ENCODE assay signal across 20 cellular contexts in the genomic region with DNA sequence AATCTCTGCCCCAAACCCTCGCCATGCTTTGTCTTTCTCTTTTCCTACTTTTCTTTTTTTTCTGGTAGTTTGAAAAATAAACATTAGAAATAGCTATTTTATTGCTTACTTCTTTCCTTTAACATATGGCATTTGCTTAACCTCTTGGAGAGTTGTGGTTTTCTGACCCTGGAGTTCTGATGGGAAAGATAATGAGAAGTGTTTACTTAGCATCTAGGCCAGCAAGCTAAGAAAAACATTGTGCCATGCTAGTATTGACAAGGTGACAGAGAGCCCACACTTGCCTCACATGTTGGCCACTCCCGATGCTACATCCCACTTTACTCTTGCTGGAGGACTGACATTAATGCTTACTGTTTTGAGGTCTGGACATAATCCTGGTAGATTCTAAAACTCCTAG.
DNase-seq lines count a peak whose midpoint lies in the region; ATAC-seq and TF ChIP-seq lines count a peak whose summit lies in the region.
"Had no signal": no experiment of that assay in that cellular context is flagged by ENCODE, and none has a peak within 500 bp of the region (broad histone marks: within the 10 kb centered on the region; RNA-seq: fewer than 3 reads in every experiment).

No MANE protein-coding gene starts in this region.

- peak overlapping the region; percentile 48 for H3K4me3 ChIP-seq in neural cell (ENCODE audit: low read length)
- H3K4me3 ChIP-seq: smooth muscle cell, suprapubic skin had no signal

- H3K9me3 ChIP-seq in neural cell (ENCODE audit: low read length), result no peaks in the 10 kb centered on the region
- H3K9me3 ChIP-seq: suprapubic skin had no signal

- no peaks in the 10 kb centered on the region for H4K20me1 ChIP-seq in neural cell (ENCODE audit: insufficient read depth)

- peaks cover 8% of the 10 kb centered on the region for H3F3A ChIP-seq in neural cell (ENCODE audit: insufficient read depth, low read length, poor library complexity, severe bottlenecking)

- H3K4me1 Mint-ChIP-seq in activated naive CD8-positive, alpha-beta T cell treated with anti-CD3 and anti-CD28 coated beads, Interleukin-2, amount 50 U/mL, for 24 hours, result no peaks in the 10 kb centered on the region
- H3K4me1 Mint-ChIP-seq: naive B cell had no signal

- no peak for TF ChIP-seq EP300 in neural cell (conservative IDR thresholded peaks at IDR 0.05; ENCODE audit: poor library complexity, severe bottlenecking)

- no peaks in the 10 kb centered on the region for H3K9me2 ChIP-seq in neural cell (ENCODE audit: insufficient read depth, low read length)

- DNase-seq in EH (ENCODE audit: low read depth) (peak; percentile 74), NCI-H187 (lab: John Stamatoyannopoulos, UW) (peak; percentile 71 to 86), activated gamma-delta T cell (lab: John Stamatoyannopoulos, UW) (no peak)
- DNase-seq in activated naive CD4-positive, alpha-beta T cell treated with anti-CD3 and anti-CD28 coated beads, Interleukin-2, amount 50 U/mL, for 72 hours (ENCODE audit: low spot score in 2 of 2), result no peak
- no peak for DNase-seq in activated naive CD8-positive, alpha-beta T cell treated with anti-CD3 and anti-CD28 coated beads, Interleukin-2, amount 50 U/mL, for 24 hours
- DNase-seq: activated CD4-positive, alpha-beta T cell treated with anti-CD3 and anti-CD28 coated beads, Interleukin-2, amount 50 U/mL, for 1 hour; activated naive CD4-positive, alpha-beta T cell treated with anti-CD3 and anti-CD28 coated beads, Interleukin-2, amount 50 U/mL, for 16 hours; activated T-cell treated with anti-CD3 and anti-CD28 coated beads for 4 hours; AML-193; glutamatergic neuron; GOT3; naive B cell; NCI-H82 had no signal

- no peak overlapping the region for H3K27ac Mint-ChIP-seq in activated naive CD4-positive, alpha-beta T cell treated with anti-CD3 and anti-CD28 coated beads, Interleukin-2, amount 50 U/mL, for 72 hours
- H3K27ac Mint-ChIP-seq in activated naive CD8-positive, alpha-beta T cell treated with anti-CD3 and anti-CD28 coated beads, Interleukin-2, amount 50 U/mL, for 24 hours, result no peak overlapping the region
- H3K27ac Mint-ChIP-seq: naive B cell, progenitor cell of endocrine pancreas had no signal

- TF ChIP-seq CTCF in VCaP (conservative IDR thresholded peaks at IDR 0.05) (no peak), neural cell (IDR thresholded peaks at IDR 0.05; ENCODE audit: poor library complexity, severe bottlenecking) (no peak)

- no peak overlapping the region for H3K4me2 ChIP-seq in neural cell (ENCODE audit: low read length)
- H3K4me2 ChIP-seq: KMS-11, smooth muscle cell had no signal

- no peak overlapping the region for H2AFZ ChIP-seq in neural cell (ENCODE audit: low read depth, low read length)

- H3K9ac ChIP-seq in neural cell (ENCODE audit: low read length), result peak overlapping the region; percentile 51
- H3K9ac ChIP-seq: KMS-11 had no signal

- no peaks in the 10 kb centered on the region for H3K79me2 ChIP-seq in neural cell (replicated peaks; ENCODE audit: insufficient read depth, low read length)

- H3K27ac ChIP-seq in VCaP (peak overlapping the region; percentile 53), neural cell (ENCODE audit: low read length) (peak overlapping the region; percentile 90)
- H3K27ac ChIP-seq: KMS-11, suprapubic skin had no signal

- no peak overlapping the region for H3K4me3 Mint-ChIP-seq in activated naive CD8-positive, alpha-beta T cell treated with anti-CD3 and anti-CD28 coated beads, Interleukin-2, amount 50 U/mL, for 24 hours
- H3K4me3 Mint-ChIP-seq: naive B cell had no signal

- no peaks in the 10 kb centered on the region for H3K27me3 ChIP-seq in neural cell (ENCODE audit: insufficient read depth, low read depth, low read length)
- H3K27me3 ChIP-seq: suprapubic skin had no signal

- H3K27me3 Mint-ChIP-seq in activated naive CD8-positive, alpha-beta T cell treated with anti-CD3 and anti-CD28 coated beads, Interleukin-2, amount 50 U/mL, for 24 hours, result no peaks in the 10 kb centered on the region
- H3K27me3 Mint-ChIP-seq: naive B cell, progenitor cell of endocrine pancreas had no signal

- H3K36me3 Mint-ChIP-seq in activated naive CD4-positive, alpha-beta T cell treated with anti-CD3 and anti-CD28 coated beads, Interleukin-2, amount 50 U/mL, for 72 hours, result no peaks in the 10 kb centered on the region
- no peaks in the 10 kb centered on the region for H3K36me3 Mint-ChIP-seq in activated naive CD8-positive, alpha-beta T cell treated with anti-CD3 and anti-CD28 coated beads, Interleukin-2, amount 50 U/mL, for 24 hours (ENCODE audit: low read depth)
- H3K36me3 Mint-ChIP-seq: naive B cell had no signal

- ATAC-seq in activated naive CD4-positive, alpha-beta T cell treated with anti-CD3 and anti-CD28 coated beads, Interleukin-2, amount 50 U/mL, for 72 hours, result no peak
- no peak for ATAC-seq in activated naive CD8-positive, alpha-beta T cell treated with anti-CD3 and anti-CD28 coated beads, Interleukin-2, amount 50 U/mL, for 24 hours
- ATAC-seq: esophagus mucosa had no signal

- TF ChIP-seq RAD21 in neural cell (conservative IDR thresholded peaks at IDR 0.05), result no peak

- no peaks in the 10 kb centered on the region for H3K36me3 ChIP-seq in neural cell (ENCODE audit: insufficient read depth, low read length)
- H3K36me3 ChIP-seq: suprapubic skin had no signal

- H3K9me3 Mint-ChIP-seq in activated naive CD4-positive, alpha-beta T cell treated with anti-CD3 and anti-CD28 coated beads, Interleukin-2, amount 50 U/mL, for 72 hours, result peaks cover 2 to 9% of the 10 kb centered on the region in 2 donors
- H3K9me3 Mint-ChIP-seq in activated naive CD8-positive, alpha-beta T cell treated with anti-CD3 and anti-CD28 coated beads, Interleukin-2, amount 50 U/mL, for 24 hours, result no peaks in the 10 kb centered on the region

TF ChIP-seq in neural cell, 6 proteins besides CTCF, POLR2A, EP300 and RAD21:
- TF ChIP-seq EZH2 (IDR thresholded peaks at IDR 0.05; ENCODE audit: borderline replicate concordance, insufficient read depth, low read length, poor library complexity, severe bottlenecking) (no peak), POLR2AphosphoS5 (IDR thresholded peaks at IDR 0.05) (no peak), SMC3 (conservative IDR thresholded peaks at IDR 0.05; ENCODE audit: poor library complexity) (no peak), MXI1 (conservative IDR thresholded peaks at IDR 0.05; ENCODE audit: poor library complexity, severe bottlenecking) (no peak), TAF1 (IDR thresholded peaks at IDR 0.05; ENCODE audit: low read depth) (no peak)
- TF ChIP-seq, protein P1, sequence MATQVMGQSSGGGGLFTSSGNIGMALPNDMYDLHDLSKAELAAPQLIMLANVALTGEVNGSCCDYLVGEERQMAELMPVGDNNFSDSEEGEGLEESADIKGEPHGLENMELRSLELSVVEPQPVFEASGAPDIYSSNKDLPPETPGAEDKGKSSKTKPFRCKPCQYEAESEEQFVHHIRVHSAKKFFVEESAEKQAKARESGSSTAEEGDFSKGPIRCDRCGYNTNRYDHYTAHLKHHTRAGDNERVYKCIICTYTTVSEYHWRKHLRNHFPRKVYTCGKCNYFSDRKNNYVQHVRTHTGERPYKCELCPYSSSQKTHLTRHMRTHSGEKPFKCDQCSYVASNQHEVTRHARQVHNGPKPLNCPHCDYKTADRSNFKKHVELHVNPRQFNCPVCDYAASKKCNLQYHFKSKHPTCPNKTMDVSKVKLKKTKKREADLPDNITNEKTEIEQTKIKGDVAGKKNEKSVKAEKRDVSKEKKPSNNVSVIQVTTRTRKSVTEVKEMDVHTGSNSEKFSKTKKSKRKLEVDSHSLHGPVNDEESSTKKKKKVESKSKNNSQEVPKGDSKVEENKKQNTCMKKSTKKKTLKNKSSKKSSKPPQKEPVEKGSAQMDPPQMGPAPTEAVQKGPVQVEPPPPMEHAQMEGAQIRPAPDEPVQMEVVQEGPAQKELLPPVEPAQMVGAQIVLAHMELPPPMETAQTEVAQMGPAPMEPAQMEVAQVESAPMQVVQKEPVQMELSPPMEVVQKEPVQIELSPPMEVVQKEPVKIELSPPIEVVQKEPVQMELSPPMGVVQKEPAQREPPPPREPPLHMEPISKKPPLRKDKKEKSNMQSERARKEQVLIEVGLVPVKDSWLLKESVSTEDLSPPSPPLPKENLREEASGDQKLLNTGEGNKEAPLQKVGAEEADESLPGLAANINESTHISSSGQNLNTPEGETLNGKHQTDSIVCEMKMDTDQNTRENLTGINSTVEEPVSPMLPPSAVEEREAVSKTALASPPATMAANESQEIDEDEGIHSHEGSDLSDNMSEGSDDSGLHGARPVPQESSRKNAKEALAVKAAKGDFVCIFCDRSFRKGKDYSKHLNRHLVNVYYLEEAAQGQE (IDR thresholded peaks at IDR 0.05; ENCODE audit: borderline replicate concordance), result no peak

Comparison
In these comparisons a context has a peak if more than half of its experiments do, and no peak if none do; other contexts are left out.
1. DNase-seq: peak in EH (single experiment) and NCI-H187 (2 of 2); none in activated naive CD4-positive, alpha-beta T cell treated with anti-CD3 and anti-CD28 coated beads, Interleukin-2, amount 50 U/mL, for 72 hours (0 of 2), activated naive CD8-positive, alpha-beta T cell treated with anti-CD3 and anti-CD28 coated beads, Interleukin-2, amount 50 U/mL, for 24 hours (single experiment) and activated gamma-delta T cell (single experiment).